1 cellular context compared by ENCODE assay signal in the genomic region with DNA sequence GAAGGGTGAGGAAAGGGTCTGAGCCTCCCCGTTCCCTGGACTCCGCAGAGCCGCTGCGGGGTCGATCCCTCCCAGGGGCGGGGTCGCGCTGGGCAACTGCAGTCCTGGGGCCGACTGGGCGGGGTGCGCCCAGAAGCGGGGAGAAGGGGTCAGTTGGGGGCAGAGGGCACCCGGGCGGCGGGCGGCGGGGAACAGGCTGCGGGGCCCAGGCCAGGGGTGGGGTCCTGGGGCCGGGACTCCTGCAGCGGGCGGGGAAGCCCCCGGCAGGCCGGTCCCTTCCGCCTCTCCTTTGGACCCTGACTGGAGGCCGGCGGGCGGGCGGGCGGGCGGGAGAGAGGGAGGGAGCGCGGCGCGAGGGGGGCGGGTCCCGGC.
TF ChIP-seq lines count a peak whose summit lies in the region.

No MANE protein-coding gene starts in this region.

TF ChIP-seq in GM12878, 131 proteins besides CTCF, POLR2A, EP300 and RAD21:
- TF ChIP-seq PML (IDR thresholded peaks at IDR 0.05; ENCODE audit: low read length) = no peak
- no peak for TF ChIP-seq CBX3 (IDR thresholded peaks at IDR 0.05; ENCODE audit: borderline replicate concordance, low read depth)
- no peak for TF ChIP-seq NBN (IDR thresholded peaks at IDR 0.05)
- 0 out of 2 replicates have a peak, but pooled peaks have one; percentile 4 for TF ChIP-seq DPF2 (IDR thresholded peaks at IDR 0.05)
- no peak for TF ChIP-seq SMAD5 (IDR thresholded peaks at IDR 0.05; ENCODE audit: low read depth)
- TF ChIP-seq MEF2A (IDR thresholded peaks at IDR 0.05; ENCODE audit: insufficient read depth, low read depth, low read length) = 0 out of 2 replicates have a peak, but pooled peaks have one; percentile 1
- TF ChIP-seq RELA (IDR thresholded peaks at IDR 0.05; ENCODE audit: borderline replicate concordance, partially characterized antibody) = peak; percentile 22
- TF ChIP-seq IKZF2 (IDR thresholded peaks at IDR 0.05) = 0 out of 4 replicates have a peak, but pooled peaks of 1 of the 2 experiments have one; percentile 15
